Comparison of ENCODE assay signal across 7 cellular contexts in genomic region chr4:153467154-153467896, GRCh38. TPM values are rescaled to one million over a fixed set of nuclear protein-coding genes. Genes with fewer than 3 reads are reported as not detected.
DNase-seq lines count a peak whose midpoint lies in the region; ATAC-seq, FAIRE-seq and TF ChIP-seq lines count a peak whose summit lies in the region.

No MANE protein-coding gene starts in this region.

- TF ChIP-seq POLR2A in GM12891 (IDR thresholded peaks at IDR 0.05; ENCODE audit: low read depth, low read length) = peak; percentile 65

- TF ChIP-seq RAD21 in Ishikawa (IDR thresholded peaks at IDR 0.05; ENCODE audit: low read depth) = no peak; the same call in 1 of the 2 replicates
- TF ChIP-seq RAD21 in liver (IDR thresholded peaks at IDR 0.05) = peak; percentile 44 to 56

- H3K9me3 Mint-ChIP-seq in chondrocyte (ENCODE audit: low read depth) = no peaks in the 10 kb centered on the region
- H3K9me3 Mint-ChIP-seq in stimulated activated effector memory CD8-positive, alpha-beta T cell treated with anti-CD3 and anti-CD28 coated beads, Interleukin-12 subunit alpha, Interleukin-12 subunit beta, amount 100 ng/mL, for 72 hours = no peaks in the 10 kb centered on the region

- no peak for TF ChIP-seq EP300 in Ishikawa (IDR thresholded peaks at IDR 0.05; ENCODE audit: borderline replicate concordance)

- H3K4me1 ChIP-seq in liver (ENCODE audit: control insufficient read depth in 4 of 4, insufficient read depth in 4 of 4, low read length in 3 of 4) = peaks cover 4 to 55% (median 44%) of the 10 kb centered on the region in 4 donors

- peak overlapping the region; percentile 45 for H3K27ac Mint-ChIP-seq in chondrocyte (ENCODE audit: unreplicated experiment)
- H3K27ac Mint-ChIP-seq in stimulated activated effector memory CD8-positive, alpha-beta T cell treated with anti-CD3 and anti-CD28 coated beads, Interleukin-12 subunit alpha, Interleukin-12 subunit beta, amount 100 ng/mL, for 72 hours = peak overlapping the region; percentile 89

- 4% methylated on average over 28 of the region's 28 CpGs for WGBS in liver

- H3K9ac ChIP-seq in liver (ENCODE audit: low read depth in 1 of 2, low read length in 2 of 2) = peak overlapping the region; percentile 83 to 97

- no peaks in the 10 kb centered on the region for H3K27me3 ChIP-seq in liver (ENCODE audit: control insufficient read depth in 4 of 4, insufficient read depth in 4 of 4, low read length in 3 of 4)

- peak overlapping the region; percentile 79 for H3K4me3 Mint-ChIP-seq in chondrocyte (ENCODE audit: unreplicated experiment)
- H3K4me3 Mint-ChIP-seq in stimulated activated effector memory CD8-positive, alpha-beta T cell treated with anti-CD3 and anti-CD28 coated beads, Interleukin-12 subunit alpha, Interleukin-12 subunit beta, amount 100 ng/mL, for 72 hours = peak overlapping the region; percentile 88

- ATAC-seq in GM21737 (IDR thresholded peaks at IDR 0.05; ENCODE audit: unreplicated experiment) = peak; percentile 61
- ATAC-seq in stimulated activated effector memory CD8-positive, alpha-beta T cell treated with anti-CD3 and anti-CD28 coated beads, Interleukin-12 subunit alpha, Interleukin-12 subunit beta, amount 100 ng/mL, for 72 hours = peak; percentile 27

- H3K4me3 ChIP-seq in liver (ENCODE audit: low read depth in 1 of 3, low read length in 3 of 3) = peak overlapping the region; percentile 65 to 95 (median 74)

- TF ChIP-seq CTCF in chondrocyte (IDR thresholded peaks at IDR 0.05) (no peak), liver (IDR thresholded peaks at IDR 0.05; ENCODE audit: low read depth, low read length, missing input control) (no peak)

- no peaks in the 10 kb centered on the region for H3K36me3 Mint-ChIP-seq in chondrocyte (ENCODE audit: low read depth)
- H3K36me3 Mint-ChIP-seq in stimulated activated effector memory CD8-positive, alpha-beta T cell treated with anti-CD3 and anti-CD28 coated beads, Interleukin-12 subunit alpha, Interleukin-12 subunit beta, amount 100 ng/mL, for 72 hours = peaks cover 46% of the 10 kb centered on the region

- H3K9me3 ChIP-seq in liver (ENCODE audit: control insufficient read depth in 4 of 4, low read length in 3 of 4) = no peaks in the 10 kb centered on the region

- no peaks in the 10 kb centered on the region for H3K27me3 Mint-ChIP-seq in chondrocyte (ENCODE audit: low read depth)

- H3K4me1 Mint-ChIP-seq in chondrocyte (ENCODE audit: low read depth) = peaks cover 39% of the 10 kb centered on the region
- peaks cover 62% of the 10 kb centered on the region for H3K4me1 Mint-ChIP-seq in stimulated activated effector memory CD8-positive, alpha-beta T cell treated with anti-CD3 and anti-CD28 coated beads, Interleukin-12 subunit alpha, Interleukin-12 subunit beta, amount 100 ng/mL, for 72 hours

- DNase-seq in GM12891 (ENCODE audit: insufficient read length, low spot score) = peak; percentile 68
- DNase-seq in T-helper 2 cell = peak in 4 of 5 experiments; percentile 19 to 40 (median 32)
- DNase-seq in chondrocyte (ENCODE audit: low spot score) = no peak
- peak; percentile 27 to 76 for DNase-seq in stimulated activated effector memory CD8-positive, alpha-beta T cell treated with anti-CD3 and anti-CD28 coated beads, Interleukin-12 subunit alpha, Interleukin-12 subunit beta, amount 100 ng/mL, for 72 hours (ENCODE audit: low spot score in 2 of 2)

- H3K36me3 ChIP-seq in liver (ENCODE audit: control insufficient read depth in 4 of 4, insufficient read depth in 3 of 4, low read depth in 1 of 4, low read length in 3 of 4) = no peaks in the 10 kb centered on the region

- H3K27ac ChIP-seq in liver (ENCODE audit: low read depth in 1 of 2, low read length in 2 of 2) = peak overlapping the region; percentile 94 to 99

- FAIRE-seq in GM12891 (lab: Jason Lieb, UNC) = peak; percentile 96

TF ChIP-seq in GM12891, 5 proteins besides CTCF, POLR2A, EP300 and RAD21:
- TF ChIP-seq POLR2AphosphoS5 (IDR thresholded peaks at IDR 0.05; ENCODE audit: low read depth, low read length) = peak; percentile 67
- peak; percentile 26 for TF ChIP-seq PAX5 (IDR thresholded peaks at IDR 0.05; ENCODE audit: insufficient read depth, low read length, severe bottlenecking)
- TF ChIP-seq POU2F2 (IDR thresholded peaks at IDR 0.05; ENCODE audit: low read depth, low read length) = peak; percentile 90
- peak; percentile 61 for TF ChIP-seq SPI1 (IDR thresholded peaks at IDR 0.05; ENCODE audit: low read depth, low read length)
- no peak; the same call in 1 of the 2 replicates for TF ChIP-seq TAF1 (IDR thresholded peaks at IDR 0.05; ENCODE audit: low read depth, low read length)

TF ChIP-seq in Ishikawa, 13 proteins besides CTCF, POLR2A, EP300 and RAD21 (continues in another document):
- TF ChIP-seq USF1 (IDR thresholded peaks at IDR 0.05) (peak; percentile 90), TEAD4 (IDR thresholded peaks at IDR 0.05) (0 out of 2 replicates have a peak, but pooled peaks have one; percentile 32), TCF12 (IDR thresholded peaks at IDR 0.05; ENCODE audit: low read depth) (peak; percentile 13; the same call in 1 of the 2 replicates), NFIC (IDR thresholded peaks at IDR 0.05) (peak; percentile 68), FOXM1 (IDR thresholded peaks at IDR 0.05; ENCODE audit: borderline replicate concordance, low read depth) (no peak; the same call in 1 of the 2 replicates), TAF1 (IDR thresholded peaks at IDR 0.05; ENCODE audit: low read depth) (no peak), EGR1 (IDR thresholded peaks at IDR 0.05) (peak; percentile 9; the same call in 1 of the 2 replicates), ZBTB7A (IDR thresholded peaks at IDR 0.05; ENCODE audit: low read depth) (no peak), CEBPB (IDR thresholded peaks at IDR 0.05) (no peak), YY1 (IDR thresholded peaks at IDR 0.05; ENCODE audit: low read depth) (no peak)

TF ChIP-seq in liver, 16 proteins besides CTCF, POLR2A, EP300 and RAD21:
- TF ChIP-seq REST (IDR thresholded peaks at IDR 0.05) = peak; percentile 76
- peak; percentile 67 for TF ChIP-seq MAX (IDR thresholded peaks at IDR 0.05)
- peak; percentile 61 for TF ChIP-seq YY1 (IDR thresholded peaks at IDR 0.05)
- TF ChIP-seq FOXA1 (IDR thresholded peaks at IDR 0.05) = peak; percentile 8
- TF ChIP-seq ZBTB33 (IDR thresholded peaks at IDR 0.05) = peak; percentile 27
- peak in 1 of 2 donors; percentile 41 for TF ChIP-seq EGR1 (IDR thresholded peaks at IDR 0.05; ENCODE audit: low read depth in 2 of 2)
- TF ChIP-seq HNF4G (IDR thresholded peaks at IDR 0.05) = no peak
- peak; percentile 65 for TF ChIP-seq SP1 (IDR thresholded peaks at IDR 0.05)
- TF ChIP-seq JUND (IDR thresholded peaks at IDR 0.05) = no peak
- no peak for TF ChIP-seq TAF1 (conservative IDR thresholded peaks at IDR 0.05)
- peak; percentile 58 to 70 for TF ChIP-seq HNF4A (conservative IDR thresholded peaks at IDR 0.05)
- TF ChIP-seq FOXA2 (IDR thresholded peaks at IDR 0.05) = no peak
- TF ChIP-seq RXRA (IDR thresholded peaks at IDR 0.05) = peak; percentile 76 to 82
- peak in 1 of 2 donors; percentile 21 for TF ChIP-seq GABPA (IDR thresholded peaks at IDR 0.05 in 1 of 2, conservative IDR thresholded peaks at IDR 0.05 in 1 of 2)

RNA-seq across cellular contexts. Expression of gene TMEM131L, which starts 1.2 kb away (rescaled TPM):
- polyA plus RNA-seq in GM12891 (2012; ENCODE audit: low read depth, missing spikeins) = 50.3 TPM
- total RNA-seq in chondrocyte (6.6 to 10.2 TPM (median 8.4 TPM) in 3 replicates), liver (10 to 100 TPM; 18.7 to 41.3 TPM)
- 1 to 10 TPM; 4.9 to 7.2 TPM for polyA plus RNA-seq in liver
